In the genomic region with DNA sequence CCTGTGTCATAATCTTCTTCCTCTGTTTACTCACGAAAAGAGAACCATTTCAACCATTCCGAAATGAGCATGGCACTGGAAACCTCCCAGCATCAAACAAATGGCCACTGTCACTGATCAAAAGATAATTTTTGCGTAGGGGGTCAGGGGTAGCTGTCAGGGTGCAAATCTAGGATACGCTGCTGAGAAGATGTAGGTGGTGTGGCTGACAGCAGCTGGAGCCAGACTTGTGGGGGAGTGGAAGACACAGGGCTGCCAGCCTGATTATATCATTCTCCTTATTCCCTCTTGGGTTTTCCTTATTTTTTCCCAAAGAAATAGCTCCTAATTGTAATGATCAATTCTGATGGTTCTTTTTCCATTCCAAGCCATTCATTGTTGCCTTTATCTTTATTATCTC, we compare ENCODE assay signal across 17 cellular contexts.
"Had no signal": no experiment of that assay in that cellular context is flagged by ENCODE, and none has a peak within 500 bp of the region (broad histone marks: within the 10 kb centered on the region; RNA-seq: fewer than 3 reads in every experiment).

No MANE protein-coding gene starts in this region.

- DNase-seq: activated CD4-positive, alpha-beta T cell treated with anti-CD3 and anti-CD28 coated beads for 36 hours; activated CD4-positive, CD25-positive, alpha-beta regulatory T cell; activated gamma-delta T cell treated with Interleukin-2 at 50 U/mL for 16 hours; activated naive CD4-positive, alpha-beta T cell treated with anti-CD3 and anti-CD28 coated beads, Interleukin-2, amount 50 U/mL, for 16 hours; amniotic stem cell; central memory CD4-positive, alpha-beta T cell; foreskin fibroblast; spleen; stimulated activated naive CD4-positive, alpha-beta T cell; T-cell; thyroid gland had no signal

- H3K27ac Mint-ChIP-seq: activated CD4-positive, alpha-beta T cell treated with anti-CD3 and anti-CD28 coated beads for 36 hours; natural killer cell treated with Interleukin-12 subunit alpha and Interleukin-12 subunit beta and Interleukin-15 and Interleukin-18, amount 100 ng/mL, for 72 hours; T-cell had no signal

- H3K9me3 Mint-ChIP-seq: natural killer cell treated with Interleukin-12 subunit alpha and Interleukin-12 subunit beta and Interleukin-15 and Interleukin-18, amount 100 ng/mL, for 72 hours had no signal

- H3K4me3 Mint-ChIP-seq: activated CD4-positive, alpha-beta T cell treated with anti-CD3 and anti-CD28 coated beads for 36 hours; natural killer cell treated with Interleukin-12 subunit alpha and Interleukin-12 subunit beta and Interleukin-15 and Interleukin-18, amount 100 ng/mL, for 72 hours; T-cell had no signal

- H3K4me1 Mint-ChIP-seq: activated CD4-positive, alpha-beta T cell treated with anti-CD3 and anti-CD28 coated beads for 36 hours; T-cell had no signal

- H3K27me3 Mint-ChIP-seq: activated CD4-positive, alpha-beta T cell treated with anti-CD3 and anti-CD28 coated beads for 36 hours; T-cell had no signal

- H3K36me3 Mint-ChIP-seq: natural killer cell treated with Interleukin-12 subunit alpha and Interleukin-12 subunit beta and Interleukin-15 and Interleukin-18, amount 100 ng/mL, for 72 hours; T-cell had no signal

- H3K27ac ChIP-seq: heart right ventricle, prostate gland, right atrium auricular region, spleen, thyroid gland had no signal

- ATAC-seq: activated CD4-positive, alpha-beta T cell treated with anti-CD3 and anti-CD28 coated beads for 36 hours; esophagus mucosa; left ventricle myocardium superior; natural killer cell treated with Interleukin-12 subunit alpha and Interleukin-12 subunit beta and Interleukin-15 and Interleukin-18, amount 100 ng/mL, for 72 hours; T-cell had no signal
